17 cellular contexts compared by ENCODE assay signal in the genomic region with DNA sequence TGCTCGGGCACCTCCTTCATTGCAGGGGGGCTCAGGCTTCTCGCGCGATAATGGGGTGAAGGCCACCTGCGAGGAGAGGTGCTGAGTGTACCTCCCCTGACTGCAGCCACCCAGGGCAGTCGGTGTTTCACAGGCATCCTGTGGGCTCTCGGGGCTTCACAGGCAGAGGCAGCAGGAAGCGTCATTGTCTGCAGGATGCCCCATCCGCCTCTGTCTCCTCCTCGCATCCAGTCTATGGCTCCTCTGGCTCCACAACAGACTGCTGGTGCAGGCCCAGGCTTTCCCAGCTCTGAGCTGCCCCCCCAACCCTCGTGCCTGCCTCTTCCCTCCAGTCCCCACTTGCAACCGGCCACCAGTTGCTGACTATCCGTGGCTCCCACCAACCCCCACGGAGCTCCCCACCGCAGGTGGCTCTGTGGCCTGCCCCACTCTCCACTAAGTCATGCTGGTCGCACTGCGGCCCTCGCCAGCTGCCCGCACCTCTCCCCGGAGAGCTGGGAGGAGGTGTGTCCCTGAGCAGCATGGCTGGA. TPM values are rescaled to one million over a fixed set of nuclear protein-coding genes. Genes with fewer than 3 reads are reported as not detected.
DNase-seq lines count a peak whose midpoint lies in the region; ATAC-seq and TF ChIP-seq lines count a peak whose summit lies in the region.
"Had no signal": no experiment of that assay in that cellular context is flagged by ENCODE, and none has a peak within 500 bp of the region (broad histone marks: within the 10 kb centered on the region; RNA-seq: fewer than 3 reads in every experiment).

No MANE protein-coding gene starts in this region.

- 70 to 81% (median 76%) methylated on average over 20 of the region's 20 CpGs for WGBS in heart left ventricle, 4 donors
- WGBS in ovary, 3 donors = 77 to 84% (median 79%) methylated on average over 20 of the region's 20 CpGs

- TF ChIP-seq POLR2A in heart left ventricle (IDR thresholded peaks at IDR 0.05) = no peak
- no peak for TF ChIP-seq POLR2A in ovary (IDR thresholded peaks at IDR 0.05)

- no peak overlapping the region for H3K4me3 Mint-ChIP-seq in CD14-positive monocyte
- H3K4me3 Mint-ChIP-seq: B cell, HFFc6 had no signal

- no peaks in the 10 kb centered on the region for H3K27me3 ChIP-seq in RWPE2 (ENCODE audit: insufficient read depth, poor library complexity, severe bottlenecking)
- no peaks in the 10 kb centered on the region for H3K27me3 ChIP-seq in heart left ventricle
- H3K27me3 ChIP-seq in ovary = no peaks in the 10 kb centered on the region

- DNase-seq in CD14-positive monocyte (ENCODE audit: low spot score) (peak; percentile 37), RWPE2 (ENCODE audit: low spot score) (peak; percentile 48), heart left ventricle (peak in 4 of 5 donors; percentile 8 to 22 (median 16)), ovary (peak; percentile 8 to 32 (median 19)), cerebellum (ENCODE audit: low spot score) (no peak), globus pallidus (ENCODE audit: low spot score) (no peak)
- DNase-seq: brain microvascular endothelial cell; DND-41; effector CD4-positive, alpha-beta T cell; HFFc6; Kasumi-1; NCI-H526; occipital lobe; SW 1271 had no signal

- no peak overlapping the region for H3K4me3 ChIP-seq in RWPE2 (ENCODE audit: severe bottlenecking)
- no peak overlapping the region for H3K4me3 ChIP-seq in heart left ventricle
- H3K4me3 ChIP-seq in ovary = no peak overlapping the region

- H3K36me3 Mint-ChIP-seq in CD14-positive monocyte = no peaks in the 10 kb centered on the region

- no peak for TF ChIP-seq EP300 in ovary (IDR thresholded peaks at IDR 0.05)

- H3K27me3 Mint-ChIP-seq in CD14-positive monocyte (ENCODE audit: low read depth in 3 of 3) = peaks cover 5 to 11% (median 8%) of the 10 kb centered on the region in 3 donors

- ATAC-seq in RWPE2 (ENCODE audit: low read depth) = no peak
- no peak for ATAC-seq in heart left ventricle
- ATAC-seq in GM21515 (IDR thresholded peaks at IDR 0.05; ENCODE audit: unreplicated experiment) = no peak
- ATAC-seq in GM18498 (IDR thresholded peaks at IDR 0.05; ENCODE audit: unreplicated experiment) = no peak

- H3K4me1 ChIP-seq in RWPE2 (ENCODE audit: insufficient read depth, poor library complexity, severe bottlenecking) (no peaks in the 10 kb centered on the region), heart left ventricle (peaks cover 0 to 74% (median 44%) of the 10 kb centered on the region in 12 donors), ovary (ENCODE audit: insufficient read depth) (peaks cover 16% of the 10 kb centered on the region)

- H3K36me3 ChIP-seq in RWPE2 (ENCODE audit: low read depth) (no peaks in the 10 kb centered on the region), heart left ventricle (no peaks in the 10 kb centered on the region), ovary (no peaks in the 10 kb centered on the region)
- H3K36me3 ChIP-seq: brain microvascular endothelial cell had no signal

- H3K9me3 ChIP-seq in RWPE2 (ENCODE audit: severe bottlenecking) (no peaks in the 10 kb centered on the region), heart left ventricle (no peaks in the 10 kb centered on the region), ovary (no peaks in the 10 kb centered on the region)

- peaks cover 0 to 6% (median 0%) of the 10 kb centered on the region in 7 donors for H3K9me3 Mint-ChIP-seq in CD14-positive monocyte
- H3K9me3 Mint-ChIP-seq: HFFc6 had no signal

- no peak overlapping the region for H3K27ac ChIP-seq in RWPE2 (ENCODE audit: poor library complexity, severe bottlenecking)
- H3K27ac ChIP-seq in heart left ventricle = peak overlapping the region in 9 of 12 donors; percentile 66 to 92 (median 84)
- H3K27ac ChIP-seq in ovary = peak overlapping the region in 1 of 2 donors; percentile 80
- H3K27ac ChIP-seq: brain microvascular endothelial cell had no signal

- intact Hi-C loops in CD14-positive monocyte (cut with micrococcal nuclease) (no loop called here), heart left ventricle (cut with DNase I) (loop anchor here in 1 of 10 donors (5.0 kb wide), 1 partner anchor 47 kb away; no protein-coding TSS in a partner anchor), ovary (cut with DNase I) (no loop called here)

- TF ChIP-seq CTCF in CD14-positive monocyte (IDR thresholded peaks at IDR 0.05) = no peak
- TF ChIP-seq CTCF in RWPE2 (IDR thresholded peaks at IDR 0.05; ENCODE audit: poor library complexity, severe bottlenecking) = no peak
- TF ChIP-seq CTCF in heart left ventricle (IDR thresholded peaks at IDR 0.05) = no peak
- TF ChIP-seq CTCF in ovary (IDR thresholded peaks at IDR 0.05) = no peak

- no peak overlapping the region for H3K27ac Mint-ChIP-seq in CD14-positive monocyte
- H3K27ac Mint-ChIP-seq: B cell, HFFc6 had no signal

- peaks cover 2% of the 10 kb centered on the region for H3K4me1 Mint-ChIP-seq in CD14-positive monocyte

RNA-seq across cellular contexts. Expression of a gene that starts 36.5 kb away (rescaled TPM):
- polyA plus RNA-seq in CD14-positive monocyte = not detected
- 100 to 1,000 TPM in 5 of 9 donors, 10 to 100 TPM in 4; 77.5 to 141 (median 104) TPM for total RNA-seq in heart left ventricle
- 100 to 1,000 TPM in 1 of 2 donors, 10 to 100 TPM in 1; 35.7 to 103 TPM for polyA plus RNA-seq in heart left ventricle
- total RNA-seq in ovary = 1 to 10 TPM in 1 of 7 donors, under 1 TPM in 4, not detected in 2; 0.24 to 1.4 (median 0.45) TPM
- under 1 TPM; 0.22 to 0.48 TPM for polyA plus RNA-seq in ovary
- 33.6 TPM for total RNA-seq in cerebellum
- total RNA-seq: B cell had no signal

Comparison
In these comparisons a context has a peak if more than half of its experiments do, and no peak if none do; other contexts are left out.
1. DNase-seq: peak in CD14-positive monocyte (single experiment), RWPE2 (single experiment), heart left ventricle (4 of 5) and ovary (5 of 5); none in cerebellum (single experiment) and globus pallidus (single experiment).
2. RNA of a gene that starts 36.5 kb away (total RNA-seq): 77.5 to 141 TPM in heart left ventricle and 33.6 TPM in cerebellum (single experiment); 0.24 to 1.4 TPM in ovary; every median in the first group is over 10 times any median in the second.